28 cellular contexts compared by ENCODE assay signal in the genomic region with DNA sequence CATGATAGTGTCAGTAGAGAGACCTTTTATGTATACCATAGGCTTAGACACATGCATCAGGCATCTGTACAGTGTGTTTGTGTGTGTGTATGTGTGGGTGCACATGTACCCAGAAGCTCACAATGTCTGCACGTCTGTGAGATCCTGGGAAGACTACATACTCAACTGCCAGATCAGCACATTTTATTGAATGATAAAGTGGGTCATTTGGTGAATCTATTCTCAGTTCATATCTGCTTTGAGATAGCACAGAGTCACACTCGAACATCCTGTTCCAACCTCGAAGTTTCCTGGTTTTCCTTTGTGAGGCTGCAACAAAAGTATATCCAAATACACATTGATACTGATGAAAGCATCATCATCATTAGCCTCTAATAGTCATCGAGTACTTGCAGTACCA.
"Had no signal": no experiment of that assay in that cellular context is flagged by ENCODE, and none has a peak within 500 bp of the region (broad histone marks: within the 10 kb centered on the region; RNA-seq: fewer than 3 reads in every experiment).

No MANE protein-coding gene starts in this region.

- H2AFZ ChIP-seq: hepatocyte, neural progenitor cell, parathyroid adenoma had no signal

- DNase-seq: heart right ventricle; islet precursor cell; mesendoderm; naive B cell; natural killer cell; nephron progenitor cell; occipital lobe; retina; right cardiac atrium; small intestine; spleen; stimulated activated CD4-positive, alpha-beta T cell treated with anti-CD3 and anti-CD28 coated beads, Interleukin-4, amount 100 ng/mL, for 24 hours; stimulated activated naive CD4-positive, alpha-beta T cell; tibial artery; trophoblast cell; upper lobe of right lung had no signal

- H3K27ac Mint-ChIP-seq: mesothelial cell of epicardium; naive B cell; natural killer cell; nephron progenitor cell; neural progenitor cell; stimulated activated effector memory CD8-positive, alpha-beta T cell treated with anti-CD3 and anti-CD28 coated beads, Interleukin-12 subunit alpha, Interleukin-12 subunit beta, amount 100 ng/mL, for 72 hours; stimulated activated naive CD8-positive, alpha-beta T cell treated with anti-CD3 and anti-CD28 coated beads, Interleukin-15, Interleukin-2, amounts not matched to agents 100 ng/mL and 50 ng/mL, for 24 hours had no signal

- H3K4me3 Mint-ChIP-seq: mesothelial cell of epicardium; naive B cell; natural killer cell; nephron progenitor cell; neural progenitor cell; stimulated activated effector memory CD8-positive, alpha-beta T cell treated with anti-CD3 and anti-CD28 coated beads, Interleukin-12 subunit alpha, Interleukin-12 subunit beta, amount 100 ng/mL, for 72 hours; stimulated activated naive CD8-positive, alpha-beta T cell treated with anti-CD3 and anti-CD28 coated beads, Interleukin-15, Interleukin-2, amounts not matched to agents 100 ng/mL and 50 ng/mL, for 24 hours had no signal

- H3K9ac ChIP-seq: neural progenitor cell, parathyroid adenoma had no signal

- H3K9me3 Mint-ChIP-seq: mesothelial cell of epicardium; naive B cell; natural killer cell; neural progenitor cell; stimulated activated effector memory CD8-positive, alpha-beta T cell treated with anti-CD3 and anti-CD28 coated beads, Interleukin-12 subunit alpha, Interleukin-12 subunit beta, amount 100 ng/mL, for 72 hours; stimulated activated naive CD8-positive, alpha-beta T cell treated with anti-CD3 and anti-CD28 coated beads, Interleukin-15, Interleukin-2, amounts not matched to agents 100 ng/mL and 50 ng/mL, for 24 hours had no signal

- H3K9me3 ChIP-seq: heart right ventricle, neutrophil, spleen, suprapubic skin, thoracic aorta, tibial artery, upper lobe of right lung had no signal

- H3K4me3 ChIP-seq: heart right ventricle, hepatocyte, lung, neural progenitor cell, spleen, suprapubic skin, thoracic aorta, tibial artery, upper lobe of right lung had no signal

- H3K27me3 ChIP-seq: heart right ventricle, hepatocyte, neural progenitor cell, neutrophil, spleen, suprapubic skin, tibial artery, upper lobe of right lung had no signal

- H3K27ac ChIP-seq: heart right ventricle, hepatocyte, neural progenitor cell, neutrophil, parathyroid adenoma, spleen, suprapubic skin, thoracic aorta, tibial artery, upper lobe of right lung had no signal

- ATAC-seq: heart right ventricle, natural killer cell, right cardiac atrium, sciatic nerve, upper lobe of right lung had no signal

- FAIRE-seq: small intestine, urothelium cell line had no signal

- H3K36me3 Mint-ChIP-seq: mesothelial cell of epicardium; naive B cell; natural killer cell; neural progenitor cell; stimulated activated effector memory CD8-positive, alpha-beta T cell treated with anti-CD3 and anti-CD28 coated beads, Interleukin-12 subunit alpha, Interleukin-12 subunit beta, amount 100 ng/mL, for 72 hours had no signal

- H3K36me3 ChIP-seq: heart right ventricle, neural progenitor cell, neutrophil, spleen, suprapubic skin, thoracic aorta, tibial artery, upper lobe of right lung had no signal

- H3K4me1 Mint-ChIP-seq: mesothelial cell of epicardium; naive B cell; natural killer cell; stimulated activated effector memory CD8-positive, alpha-beta T cell treated with anti-CD3 and anti-CD28 coated beads, Interleukin-12 subunit alpha, Interleukin-12 subunit beta, amount 100 ng/mL, for 72 hours had no signal

- H3K4me2 ChIP-seq: hepatocyte, neural progenitor cell had no signal

- H3K4me1 ChIP-seq: neural progenitor cell, suprapubic skin, upper lobe of right lung had no signal

- H3K79me2 ChIP-seq: hepatocyte, parathyroid adenoma had no signal
